In the genomic region with DNA sequence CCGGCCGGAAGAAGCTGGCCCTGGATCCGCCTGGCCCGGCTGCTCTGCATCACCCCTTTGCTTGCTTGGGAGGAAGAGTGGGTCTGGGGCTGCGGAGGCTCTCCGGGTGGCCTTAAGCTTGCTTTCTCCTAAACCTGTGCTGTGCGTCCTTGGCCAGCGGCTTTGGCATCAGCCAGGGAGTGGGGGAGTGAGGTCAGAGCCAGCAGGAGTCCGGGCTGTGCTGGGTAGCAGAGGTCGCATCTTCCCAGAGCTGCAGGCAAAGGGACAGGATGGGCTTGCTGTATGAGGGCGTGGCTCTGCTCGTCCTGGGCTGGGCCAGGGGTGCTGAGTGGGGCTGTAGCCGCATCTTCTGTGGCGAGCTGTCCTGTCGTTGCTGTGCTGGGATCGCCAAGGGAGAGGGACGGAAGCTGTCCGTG, we compare ENCODE assay signal across 29 cellular contexts. TPM values are rescaled to one million over a fixed set of nuclear protein-coding genes. Genes with fewer than 3 reads are reported as not detected.
DNase-seq lines count a peak whose midpoint lies in the region; ATAC-seq and TF ChIP-seq lines count a peak whose summit lies in the region.
"Had no signal": no experiment of that assay in that cellular context is flagged by ENCODE, and none has a peak within 500 bp of the region (broad histone marks: within the 10 kb centered on the region; RNA-seq: fewer than 3 reads in every experiment).

No MANE protein-coding gene starts in this region.

- H3K4me1 ChIP-seq in lower lobe of right lung (no peaks in the 10 kb centered on the region), aorta (ENCODE audit: control insufficient read depth in 1 of 2, insufficient read depth in 2 of 2, low read length in 2 of 2) (no peaks in the 10 kb centered on the region)
- H3K4me1 ChIP-seq: heart left ventricle, thyroid gland had no signal

- H3K9me3 Mint-ChIP-seq in WTC11, result peaks cover 14% of the 10 kb centered on the region
- H3K9me3 Mint-ChIP-seq: activated T-helper 17 cell treated with anti-CD3 and anti-CD28 coated beads, Interleukin-2, amount 50 U/mL, for 72 hours; stimulated activated naive CD8-positive, alpha-beta T cell treated with anti-CD3 and anti-CD28 coated beads, Interleukin-15, amount 100 ng/mL, for 72 hours had no signal

- CTCF ChIA-PET in WTC11 (lab: Charles Lee), result interaction anchor here (0.7 to 3.2 kb wide), 4 partner anchors 17 to 181 kb away, joined by 3 to 23 read pairs (median 6); no protein-coding TSS in a partner anchor

- no peaks in the 10 kb centered on the region for H3K27me3 Mint-ChIP-seq in WTC11 (ENCODE audit: low read depth)
- H3K27me3 Mint-ChIP-seq: activated naive CD8-positive, alpha-beta T cell; activated T-helper 17 cell treated with anti-CD3 and anti-CD28 coated beads, Interleukin-2, amount 50 U/mL, for 72 hours; stimulated activated naive CD8-positive, alpha-beta T cell treated with anti-CD3 and anti-CD28 coated beads, Interleukin-15, amount 100 ng/mL, for 72 hours had no signal

- no peak overlapping the region for H3K4me3 Mint-ChIP-seq in WTC11
- H3K4me3 Mint-ChIP-seq: activated naive CD8-positive, alpha-beta T cell; activated T-helper 17 cell treated with anti-CD3 and anti-CD28 coated beads, Interleukin-2, amount 50 U/mL, for 72 hours had no signal

- ATAC-seq in Right ventricle myocardium inferior, result no peak
- ATAC-seq in WTC11, result peak; percentile 49
- peak; percentile 23 to 26 for ATAC-seq in lower lobe of right lung
- ATAC-seq in aorta (ENCODE audit: low FRiP score), result peak; percentile 40
- ATAC-seq in HG02973 (IDR thresholded peaks at IDR 0.05; ENCODE audit: unreplicated experiment), result no peak
- ATAC-seq: activated T-helper 17 cell treated with anti-CD3 and anti-CD28 coated beads, Interleukin-2, amount 50 U/mL, for 72 hours; HCT116 had no signal

- peaks cover 6% of the 10 kb centered on the region for H3K4me1 Mint-ChIP-seq in WTC11

- DNase-seq in cardiac septum (ENCODE audit: low spot score) (peak; percentile 63), Right ventricle myocardium inferior (ENCODE audit: missing footprints) (no peak), WTC11 (ENCODE audit: low spot score) (no peak), lower lobe of right lung (no peak), aorta (no peak), NCI-H510A (lab: John Stamatoyannopoulos, UW) (no peak)
- DNase-seq: activated CD4-positive, alpha-beta T cell treated with anti-CD3 and anti-CD28 coated beads for 48 hours; activated CD8-positive, alpha-beta memory T cell treated with anti-CD3 and anti-CD28 coated beads, Interleukin-2, amount 50 U/mL, for 4 hours; anterior cingulate cortex; BE2C; caudate nucleus; DMS79; foreskin fibroblast; GDM1; heart left ventricle; mesenchymal stem cell; MG63; NCI-H1105 treated with DMSO at 0.1 percent for 48 hours; NCI-H2029; stimulated activated naive CD8-positive, alpha-beta T cell treated with anti-CD3 and anti-CD28 coated beads, Interleukin-15, amount 100 ng/mL, for 72 hours; T-helper 2 cell; thyroid gland had no signal

- POLR2A ChIA-PET in WTC11 (lab: Charles Lee), result interaction anchor here (0.5 kb wide), 1 partner anchor 1810 kb away, joined by 4 read pairs; no protein-coding TSS in a partner anchor

- peaks cover 37% of the 10 kb centered on the region for H3K36me3 Mint-ChIP-seq in WTC11
- H3K36me3 Mint-ChIP-seq: activated naive CD8-positive, alpha-beta T cell had no signal

- H3K27me3 ChIP-seq in lower lobe of right lung (ENCODE audit: low read depth), result no peaks in the 10 kb centered on the region
- no peaks in the 10 kb centered on the region for H3K27me3 ChIP-seq in aorta (ENCODE audit: control insufficient read depth in 1 of 2, insufficient read depth in 2 of 2, low read length in 1 of 2)
- H3K27me3 ChIP-seq: BE2C, heart left ventricle, MG63, thyroid gland had no signal

- TF ChIP-seq CTCF in WTC11 (IDR thresholded peaks at IDR 0.05), result no peak
- TF ChIP-seq CTCF in lower lobe of right lung (IDR thresholded peaks at IDR 0.05), result no peak

- peak overlapping the region; percentile 68; the same call in 1 of the 2 replicates for H3K27ac Mint-ChIP-seq in WTC11
- H3K27ac Mint-ChIP-seq: activated naive CD8-positive, alpha-beta T cell; activated T-helper 17 cell treated with anti-CD3 and anti-CD28 coated beads, Interleukin-2, amount 50 U/mL, for 72 hours; stimulated activated naive CD8-positive, alpha-beta T cell treated with anti-CD3 and anti-CD28 coated beads, Interleukin-15, amount 100 ng/mL, for 72 hours had no signal

- H3K36me3 ChIP-seq in lower lobe of right lung (peaks cover 25% of the 10 kb centered on the region), aorta (ENCODE audit: control insufficient read depth in 1 of 2, insufficient read depth in 2 of 2, low read length in 1 of 2) (peaks cover 0 to 4% of the 10 kb centered on the region in 2 donors)

- WGBS in aorta, 2 donors, result 86 to 89% methylated on average over 18 of the region's 18 CpGs

- H3K4me3 ChIP-seq in lower lobe of right lung (no peak overlapping the region), aorta (ENCODE audit: low read length in 2 of 2) (no peak overlapping the region)
- H3K4me3 ChIP-seq: heart left ventricle, MG63, skin epidermis, thyroid gland had no signal

- no peak overlapping the region for H3K27ac ChIP-seq in lower lobe of right lung
- H3K27ac ChIP-seq in aorta (ENCODE audit: low read depth in 1 of 2, low read length in 2 of 2), result no peak overlapping the region
- H3K27ac ChIP-seq: heart left ventricle, thyroid gland had no signal

- H3K9me3 ChIP-seq in lower lobe of right lung (no peaks in the 10 kb centered on the region), aorta (ENCODE audit: control insufficient read depth, low read length) (no peaks in the 10 kb centered on the region)
- H3K9me3 ChIP-seq: BE2C, heart left ventricle, MG63, SK-N-SH, thyroid gland had no signal

- intact Hi-C loops in cardiac septum (cut with DNase I), result no loop called here
- intact Hi-C loops in Right ventricle myocardium inferior (cut with DNase I), result no loop called here
- intact Hi-C loops in lower lobe of right lung (cut with DNase I), result no loop called here
- intact Hi-C loops in aorta (cut with DNase I), result no loop called here

TF ChIP-seq in WTC11, 78 proteins besides CTCF, POLR2A, EP300 and RAD21:
- TF ChIP-seq CBFB (CRISPR knock-in tag; IDR thresholded peaks at IDR 0.05; ENCODE audit: low read depth) (no peak), FOXP1 (CRISPR knock-in tag; IDR thresholded peaks at IDR 0.05; ENCODE audit: borderline replicate concordance) (0 out of 2 replicates have a peak, but pooled peaks have one; percentile 5)

RNA-seq across cellular contexts. Expression of gene BNIP3, which starts 21.1 kb away (rescaled TPM):
- 112 TPM for total RNA-seq in cardiac septum
- total RNA-seq in Right ventricle myocardium inferior, result 157 TPM
- 113 to 203 TPM (median 189 TPM) in 3 replicates for total RNA-seq in WTC11 (2021)
- 38.9 TPM for total RNA-seq in lower lobe of right lung
- total RNA-seq in aorta, result 10 to 100 TPM; 29.4 to 32.7 TPM
- 10 to 100 TPM; 17.3 to 20.4 TPM for polyA plus RNA-seq in aorta
- total RNA-seq: HT-29 had no signal

RNA-seq across cellular contexts. Expression of gene PPP2R2D, which starts 59.8 kb away (rescaled TPM):
- total RNA-seq in cardiac septum (35.3 TPM), Right ventricle myocardium inferior (36.6 TPM), WTC11 (2021) (28.7 to 33.2 TPM (median 30.0 TPM) in 3 replicates), lower lobe of right lung (30.0 TPM), aorta (10 to 100 TPM; 27.0 to 29.4 TPM)
- 10 to 100 TPM; 14.0 to 25.3 TPM for polyA plus RNA-seq in aorta

Comparison
In these comparisons a context has a peak if more than half of its experiments do, and no peak if none do; other contexts are left out.
1. ATAC-seq: peak in WTC11 (single experiment), lower lobe of right lung (2 of 2) and aorta (single experiment); none in Right ventricle myocardium inferior (single experiment) and HG02973 (single experiment).